ENCODE assay signal across 1 cellular context in the genomic region with DNA sequence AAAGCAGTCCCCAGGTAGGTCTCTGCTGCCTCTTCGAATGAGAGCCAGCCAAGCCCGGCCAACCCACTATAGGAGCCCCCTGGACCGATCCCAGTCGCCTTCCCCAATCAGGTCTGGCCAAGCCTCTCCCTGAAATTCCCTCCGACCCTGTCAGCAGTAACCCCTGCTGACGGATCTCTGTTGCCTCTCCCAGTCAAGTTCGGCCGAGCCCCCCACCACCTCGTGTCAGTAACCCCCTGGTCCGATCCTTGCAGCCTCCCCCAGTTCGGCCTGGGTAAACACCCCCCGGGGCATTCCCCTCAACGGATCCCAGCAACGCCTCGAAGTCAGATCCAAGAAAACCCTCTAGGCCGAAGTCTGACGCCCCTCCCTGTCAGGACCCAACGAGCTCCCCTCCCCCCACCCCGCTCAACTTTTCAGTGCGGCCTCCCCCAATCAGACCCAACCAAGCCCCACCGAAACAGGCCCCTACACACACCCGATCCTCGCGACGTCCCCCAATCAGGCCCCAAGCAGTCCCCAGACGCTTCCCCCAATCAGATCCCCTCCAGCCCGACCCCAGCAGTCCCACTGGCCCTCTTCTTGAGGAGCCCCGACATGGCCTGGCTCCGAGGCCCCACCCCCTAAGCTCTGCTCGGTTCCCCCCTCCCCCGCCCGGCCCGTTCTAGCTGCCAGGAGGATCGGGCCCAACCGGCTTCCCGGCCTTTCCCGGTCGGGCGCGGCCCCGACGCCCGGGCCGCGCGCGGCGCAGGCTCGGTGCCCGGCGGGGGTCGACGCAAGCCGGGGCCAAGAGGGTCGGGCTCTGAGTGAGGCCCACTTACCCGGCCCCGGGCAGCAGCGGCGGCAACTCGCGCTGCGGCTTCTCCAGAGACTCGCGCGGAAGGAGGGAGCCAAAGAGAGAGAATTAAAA.
TF ChIP-seq lines count a peak whose summit lies in the region.

No MANE protein-coding gene starts in this region.

TF ChIP-seq in K562, 482 proteins besides CTCF, POLR2A, EP300 and RAD21 (continued from another document and continues in another):
- TF ChIP-seq ZNF174 (CRISPR knock-in tag; IDR thresholded peaks at IDR 0.05), result no peak
- no peak for TF ChIP-seq NCOR1 (IDR thresholded peaks at IDR 0.05)
- no peak; a peak in 1 of 4 replicates for TF ChIP-seq NONO (IDR thresholded peaks at IDR 0.05; ENCODE audit: low read depth in 2 of 2, low read length in 1 of 2)
- TF ChIP-seq KLF16 (IDR thresholded peaks at IDR 0.05), result no peak
- no peak for TF ChIP-seq TFAM (CRISPR knock-in tag; conservative IDR thresholded peaks at IDR 0.05)
- TF ChIP-seq CHD1 (IDR thresholded peaks at IDR 0.05; ENCODE audit: low read length), result peak; percentile 66
- no peak for TF ChIP-seq XRCC5 (IDR thresholded peaks at IDR 0.05; ENCODE audit: low read depth, low read length)
- TF ChIP-seq ZNF431 (CRISPR knock-in tag; IDR thresholded peaks at IDR 0.05), result no peak
- TF ChIP-seq NELFE (IDR thresholded peaks at IDR 0.05; ENCODE audit: insufficient read depth, insufficient read length), result no peak
- TF ChIP-seq PURB (CRISPR knock-in tag; IDR thresholded peaks at IDR 0.05; ENCODE audit: low read depth), result no peak
- no peak for TF ChIP-seq BCL6 (CRISPR knock-in tag; IDR thresholded peaks at IDR 0.05)
- TF ChIP-seq SMARCC2 (IDR thresholded peaks at IDR 0.05; ENCODE audit: low read depth), result no peak
- TF ChIP-seq ZNF282 (CRISPR knock-in tag; IDR thresholded peaks at IDR 0.05), result no peak
- TF ChIP-seq, protein P1, sequence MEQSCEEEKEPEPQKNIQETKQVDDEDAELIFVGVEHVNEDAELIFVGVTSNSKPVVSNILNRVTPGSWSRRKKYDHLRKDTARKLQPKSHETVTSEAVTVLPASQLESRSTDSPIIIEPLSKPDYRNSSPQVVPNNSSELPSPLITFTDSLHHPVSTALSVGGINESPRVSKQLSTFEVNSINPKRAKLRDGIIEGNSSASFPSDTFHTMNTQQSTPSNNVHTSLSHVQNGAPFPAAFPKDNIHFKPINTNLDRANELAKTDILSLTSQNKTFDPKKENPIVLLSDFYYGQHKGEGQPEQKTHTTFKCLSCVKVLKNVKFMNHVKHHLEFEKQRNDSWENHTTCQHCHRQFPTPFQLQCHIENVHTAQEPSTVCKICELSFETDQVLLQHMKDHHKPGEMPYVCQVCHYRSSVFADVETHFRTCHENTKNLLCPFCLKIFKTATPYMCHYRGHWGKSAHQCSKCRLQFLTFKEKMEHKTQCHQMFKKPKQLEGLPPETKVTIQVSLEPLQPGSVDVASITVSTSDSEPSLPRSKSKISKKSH (CRISPR knock-in tag; IDR thresholded peaks at IDR 0.05), result no peak
- no peak for TF ChIP-seq ZNF146 (CRISPR knock-in tag; IDR thresholded peaks at IDR 0.05; ENCODE audit: unreplicated experiment)
- TF ChIP-seq NCOA1 (IDR thresholded peaks at IDR 0.05; ENCODE audit: low read depth), result no peak
- TF ChIP-seq, protein P2, sequence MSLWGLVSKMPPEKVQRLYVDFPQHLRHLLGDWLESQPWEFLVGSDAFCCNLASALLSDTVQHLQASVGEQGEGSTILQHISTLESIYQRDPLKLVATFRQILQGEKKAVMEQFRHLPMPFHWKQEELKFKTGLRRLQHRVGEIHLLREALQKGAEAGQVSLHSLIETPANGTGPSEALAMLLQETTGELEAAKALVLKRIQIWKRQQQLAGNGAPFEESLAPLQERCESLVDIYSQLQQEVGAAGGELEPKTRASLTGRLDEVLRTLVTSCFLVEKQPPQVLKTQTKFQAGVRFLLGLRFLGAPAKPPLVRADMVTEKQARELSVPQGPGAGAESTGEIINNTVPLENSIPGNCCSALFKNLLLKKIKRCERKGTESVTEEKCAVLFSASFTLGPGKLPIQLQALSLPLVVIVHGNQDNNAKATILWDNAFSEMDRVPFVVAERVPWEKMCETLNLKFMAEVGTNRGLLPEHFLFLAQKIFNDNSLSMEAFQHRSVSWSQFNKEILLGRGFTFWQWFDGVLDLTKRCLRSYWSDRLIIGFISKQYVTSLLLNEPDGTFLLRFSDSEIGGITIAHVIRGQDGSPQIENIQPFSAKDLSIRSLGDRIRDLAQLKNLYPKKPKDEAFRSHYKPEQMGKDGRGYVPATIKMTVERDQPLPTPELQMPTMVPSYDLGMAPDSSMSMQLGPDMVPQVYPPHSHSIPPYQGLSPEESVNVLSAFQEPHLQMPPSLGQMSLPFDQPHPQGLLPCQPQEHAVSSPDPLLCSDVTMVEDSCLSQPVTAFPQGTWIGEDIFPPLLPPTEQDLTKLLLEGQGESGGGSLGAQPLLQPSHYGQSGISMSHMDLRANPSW (CRISPR knock-in tag; IDR thresholded peaks at IDR 0.05), result no peak
- no peak for TF ChIP-seq PRMT5 (CRISPR knock-in tag; IDR thresholded peaks at IDR 0.05)
- no peak for TF ChIP-seq IFI16 (CRISPR knock-in tag; IDR thresholded peaks at IDR 0.05)
- no peak for TF ChIP-seq MEIS2 (IDR thresholded peaks at IDR 0.05; ENCODE audit: partially characterized antibody)
- peak in 1 of 3 experiments; percentile 13 for TF ChIP-seq YY1 (IDR thresholded peaks at IDR 0.05; ENCODE audit: borderline replicate concordance in 1 of 3, control insufficient read depth in 1 of 3, extremely low read depth in 1 of 3, insufficient read depth in 3 of 3, insufficient read length in 1 of 3, insufficient replicate concordance in 2 of 3, low read depth in 1 of 3, low read length in 2 of 3)
- TF ChIP-seq CCNT2 (IDR thresholded peaks at IDR 0.05; ENCODE audit: borderline replicate concordance, extremely low read depth, insufficient read length, low read depth, low read length), result peak; percentile 56
- TF ChIP-seq, protein P3, sequence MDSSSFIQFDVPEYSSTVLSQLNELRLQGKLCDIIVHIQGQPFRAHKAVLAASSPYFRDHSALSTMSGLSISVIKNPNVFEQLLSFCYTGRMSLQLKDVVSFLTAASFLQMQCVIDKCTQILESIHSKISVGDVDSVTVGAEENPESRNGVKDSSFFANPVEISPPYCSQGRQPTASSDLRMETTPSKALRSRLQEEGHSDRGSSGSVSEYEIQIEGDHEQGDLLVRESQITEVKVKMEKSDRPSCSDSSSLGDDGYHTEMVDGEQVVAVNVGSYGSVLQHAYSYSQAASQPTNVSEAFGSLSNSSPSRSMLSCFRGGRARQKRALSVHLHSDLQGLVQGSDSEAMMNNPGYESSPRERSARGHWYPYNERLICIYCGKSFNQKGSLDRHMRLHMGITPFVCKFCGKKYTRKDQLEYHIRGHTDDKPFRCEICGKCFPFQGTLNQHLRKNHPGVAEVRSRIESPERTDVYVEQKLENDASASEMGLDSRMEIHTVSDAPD (CRISPR knock-in tag; IDR thresholded peaks at IDR 0.05), result no peak
- no peak for TF ChIP-seq CREB1 (IDR thresholded peaks at IDR 0.05)
- TF ChIP-seq CREB1 (CRISPR knock-in tag; IDR thresholded peaks at IDR 0.05), result no peak
- peak; percentile 29; the same call in 1 of the 2 replicates for TF ChIP-seq ZFX (CRISPR knock-in tag; IDR thresholded peaks at IDR 0.05)
- TF ChIP-seq MCM2 (IDR thresholded peaks at IDR 0.05; ENCODE audit: low read depth), result no peak
- TF ChIP-seq ZNF41 (CRISPR knock-in tag; conservative IDR thresholded peaks at IDR 0.05), result no peak
- no peak for TF ChIP-seq CGGBP1 (CRISPR knock-in tag; IDR thresholded peaks at IDR 0.05)
- TF ChIP-seq ZNF175 (CRISPR knock-in tag; IDR thresholded peaks at IDR 0.05; ENCODE audit: low read depth), result peak; percentile 79
- TF ChIP-seq, protein P4, sequence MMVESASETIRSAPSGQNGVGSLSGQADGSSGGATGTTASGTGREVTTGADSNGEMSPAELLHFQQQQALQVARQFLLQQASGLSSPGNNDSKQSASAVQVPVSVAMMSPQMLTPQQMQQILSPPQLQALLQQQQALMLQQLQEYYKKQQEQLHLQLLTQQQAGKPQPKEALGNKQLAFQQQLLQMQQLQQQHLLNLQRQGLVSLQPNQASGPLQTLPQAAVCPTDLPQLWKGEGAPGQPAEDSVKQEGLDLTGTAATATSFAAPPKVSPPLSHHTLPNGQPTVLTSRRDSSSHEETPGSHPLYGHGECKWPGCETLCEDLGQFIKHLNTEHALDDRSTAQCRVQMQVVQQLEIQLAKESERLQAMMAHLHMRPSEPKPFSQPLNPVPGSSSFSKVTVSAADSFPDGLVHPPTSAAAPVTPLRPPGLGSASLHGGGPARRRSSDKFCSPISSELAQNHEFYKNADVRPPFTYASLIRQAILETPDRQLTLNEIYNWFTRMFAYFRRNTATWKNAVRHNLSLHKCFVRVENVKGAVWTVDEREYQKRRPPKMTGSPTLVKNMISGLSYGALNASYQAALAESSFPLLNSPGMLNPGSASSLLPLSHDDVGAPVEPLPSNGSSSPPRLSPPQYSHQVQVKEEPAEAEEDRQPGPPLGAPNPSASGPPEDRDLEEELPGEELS (CRISPR knock-in tag; IDR thresholded peaks at IDR 0.05; ENCODE audit: borderline replicate concordance), result 0 out of 2 replicates have a peak, but pooled peaks have one; percentile 26
- TF ChIP-seq NCOA2 (IDR thresholded peaks at IDR 0.05; ENCODE audit: partially characterized antibody in 2 of 2), result no peak
- TF ChIP-seq DDX20 (tag; IDR thresholded peaks at IDR 0.05; ENCODE audit: low read depth), result no peak
- no peak for TF ChIP-seq MBD1 (CRISPR knock-in tag; IDR thresholded peaks at IDR 0.05)
- TF ChIP-seq RBBP5 (IDR thresholded peaks at IDR 0.05; ENCODE audit: borderline replicate concordance, insufficient read depth, low read length, poor library complexity, severe bottlenecking), result peak; percentile 66
- TF ChIP-seq ZNF274 (IDR thresholded peaks at IDR 0.05; ENCODE audit: borderline replicate concordance, low read depth, low read length), result no peak
- TF ChIP-seq FIP1L1 (IDR thresholded peaks at IDR 0.05; ENCODE audit: low read depth, low read length, poor library complexity, severe bottlenecking), result peak; percentile 30
- TF ChIP-seq, protein P5, sequence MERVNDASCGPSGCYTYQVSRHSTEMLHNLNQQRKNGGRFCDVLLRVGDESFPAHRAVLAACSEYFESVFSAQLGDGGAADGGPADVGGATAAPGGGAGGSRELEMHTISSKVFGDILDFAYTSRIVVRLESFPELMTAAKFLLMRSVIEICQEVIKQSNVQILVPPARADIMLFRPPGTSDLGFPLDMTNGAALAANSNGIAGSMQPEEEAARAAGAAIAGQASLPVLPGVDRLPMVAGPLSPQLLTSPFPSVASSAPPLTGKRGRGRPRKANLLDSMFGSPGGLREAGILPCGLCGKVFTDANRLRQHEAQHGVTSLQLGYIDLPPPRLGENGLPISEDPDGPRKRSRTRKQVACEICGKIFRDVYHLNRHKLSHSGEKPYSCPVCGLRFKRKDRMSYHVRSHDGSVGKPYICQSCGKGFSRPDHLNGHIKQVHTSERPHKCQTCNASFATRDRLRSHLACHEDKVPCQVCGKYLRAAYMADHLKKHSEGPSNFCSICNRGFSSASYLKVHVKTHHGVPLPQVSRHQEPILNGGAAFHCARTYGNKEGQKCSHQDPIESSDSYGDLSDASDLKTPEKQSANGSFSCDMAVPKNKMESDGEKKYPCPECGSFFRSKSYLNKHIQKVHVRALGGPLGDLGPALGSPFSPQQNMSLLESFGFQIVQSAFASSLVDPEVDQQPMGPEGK (CRISPR knock-in tag; IDR thresholded peaks at IDR 0.05; ENCODE audit: borderline replicate concordance), result no peak
- 0 out of 2 replicates have a peak, but pooled peaks have one; percentile 28 for TF ChIP-seq FOSL1 (tag; conservative IDR thresholded peaks at IDR 0.05)
- no peak for TF ChIP-seq ZBTB49 (CRISPR knock-in tag; IDR thresholded peaks at IDR 0.05; ENCODE audit: borderline replicate concordance)
- TF ChIP-seq ZBTB7A (IDR thresholded peaks at IDR 0.05; ENCODE audit: borderline replicate concordance, control insufficient read depth, low read depth, low read length), result 0 out of 2 replicates have a peak, but pooled peaks have one; percentile 34
- TF ChIP-seq FOXJ2 (tag; IDR thresholded peaks at IDR 0.05), result no peak
- no peak for TF ChIP-seq HEY1 (CRISPR knock-in tag; IDR thresholded peaks at IDR 0.05; ENCODE audit: borderline replicate concordance)
- no peak for TF ChIP-seq PHTF2 (CRISPR knock-in tag; IDR thresholded peaks at IDR 0.05)
- TF ChIP-seq CHCHD3 (CRISPR knock-in tag; IDR thresholded peaks at IDR 0.05), result no peak
- no peak for TF ChIP-seq HNRNPLL (IDR thresholded peaks at IDR 0.05; ENCODE audit: low read depth, low read length, poor library complexity, severe bottlenecking)
- TF ChIP-seq STAT5A (IDR thresholded peaks at IDR 0.05; ENCODE audit: borderline replicate concordance, low read length), result no peak
- TF ChIP-seq ZNF316 (IDR thresholded peaks at IDR 0.05), result no peak
- TF ChIP-seq HDGF (IDR thresholded peaks at IDR 0.05), result no peak
- peak; percentile 69 for TF ChIP-seq PHF8 (IDR thresholded peaks at IDR 0.05; ENCODE audit: borderline replicate concordance, low read length)
